19 cellular contexts compared by ENCODE assay signal in the genomic region with DNA sequence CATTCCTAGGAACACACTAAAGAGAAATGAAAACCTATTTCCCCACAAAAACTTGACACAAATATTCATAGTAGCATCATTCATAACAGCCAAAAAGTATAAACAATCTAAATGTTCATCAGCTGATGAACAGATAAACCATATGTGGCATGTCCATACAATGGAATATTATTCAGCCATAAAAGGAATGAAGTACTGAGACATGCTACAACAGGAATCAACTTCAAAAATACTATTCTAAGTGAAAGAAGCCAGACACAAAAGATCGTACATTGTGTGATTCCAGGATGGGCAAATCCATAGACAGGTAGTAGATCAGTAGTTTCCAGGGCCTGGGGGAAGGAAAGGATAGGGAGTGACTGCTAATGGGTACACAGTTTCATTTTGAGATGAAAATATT.
A peak's percentile ranks its signal among the peaks of the same experiment; 100 is the strongest.
DNase-seq lines count a peak whose midpoint lies in the region; ATAC-seq and TF ChIP-seq lines count a peak whose summit lies in the region.
"Had no signal": no experiment of that assay in that cellular context is flagged by ENCODE, and none has a peak within 500 bp of the region (broad histone marks: within the 10 kb centered on the region; RNA-seq: fewer than 3 reads in every experiment).

No MANE protein-coding gene starts in this region.

- H3K27me3 ChIP-seq in RWPE2 (ENCODE audit: insufficient read depth, poor library complexity, severe bottlenecking) (no peaks in the 10 kb centered on the region), mesenchymal stem cell (ENCODE audit: control insufficient read depth in 1 of 2, insufficient read depth in 1 of 2, low read length in 2 of 2) (no peaks in the 10 kb centered on the region)
- H3K27me3 ChIP-seq: BLaER1 had no signal

- no peak overlapping the region for H4K8ac ChIP-seq in mesenchymal stem cell (ENCODE audit: low read length)

- peak overlapping the region; percentile 20 for H3K27ac Mint-ChIP-seq in activated T-cell treated with anti-CD3 and anti-CD28 coated beads, Interleukin-2, amount 50 U/mL, for 24 hours
- H3K27ac Mint-ChIP-seq: CD14-positive monocyte; CD4-positive, alpha-beta memory T cell; GM23338; HFFc6 had no signal

- no peak for TF ChIP-seq CTCF in RWPE2 (IDR thresholded peaks at IDR 0.05; ENCODE audit: poor library complexity, severe bottlenecking)

- H3K4me1 ChIP-seq in RWPE2 (ENCODE audit: insufficient read depth, poor library complexity, severe bottlenecking), result peaks cover 47% of the 10 kb centered on the region
- H3K4me1 ChIP-seq in mesenchymal stem cell (ENCODE audit: control insufficient read depth, insufficient read depth, low read depth, low read length), result peaks cover 6% of the 10 kb centered on the region
- H3K4me1 ChIP-seq: BLaER1 had no signal

- no peak overlapping the region for H2BK15ac ChIP-seq in mesenchymal stem cell (ENCODE audit: low read depth, poor library complexity, severe bottlenecking)

- H3K4me1 Mint-ChIP-seq in activated T-cell treated with anti-CD3 and anti-CD28 coated beads, Interleukin-2, amount 50 U/mL, for 24 hours (ENCODE audit: low read depth), result peaks cover 41% of the 10 kb centered on the region
- H3K4me1 Mint-ChIP-seq: CD14-positive monocyte, GM23338 had no signal

- no peak overlapping the region for H4K91ac ChIP-seq in mesenchymal stem cell (ENCODE audit: low read length)

- no peak overlapping the region for H3K4me3 Mint-ChIP-seq in activated T-cell treated with anti-CD3 and anti-CD28 coated beads, Interleukin-2, amount 50 U/mL, for 24 hours
- H3K4me3 Mint-ChIP-seq: CD14-positive monocyte; CD4-positive, alpha-beta memory T cell; GM23338; HFFc6 had no signal

- H2BK5ac ChIP-seq in mesenchymal stem cell (ENCODE audit: low read depth, low read length, poor library complexity, severe bottlenecking), result no peak overlapping the region

- no peaks in the 10 kb centered on the region for H3K9me3 ChIP-seq in RWPE2 (ENCODE audit: severe bottlenecking)
- H3K9me3 ChIP-seq in mesenchymal stem cell (ENCODE audit: control insufficient read depth, low read length), result no peaks in the 10 kb centered on the region

- H3K9me3 Mint-ChIP-seq in activated T-cell treated with anti-CD3 and anti-CD28 coated beads, Interleukin-2, amount 50 U/mL, for 24 hours, result peaks cover 3% of the 10 kb centered on the region
- H3K9me3 Mint-ChIP-seq: CD4-positive, alpha-beta memory T cell; GM23338; HFFc6 had no signal

- H2BK12ac ChIP-seq in mesenchymal stem cell (ENCODE audit: low read length in 2 of 2), result no peak overlapping the region

- no peak overlapping the region for H3K18ac ChIP-seq in mesenchymal stem cell (ENCODE audit: low read depth in 1 of 2, low read length in 2 of 2)

- no peak overlapping the region for H3K4ac ChIP-seq in mesenchymal stem cell (ENCODE audit: low read depth in 1 of 2, low read length in 2 of 2)

- H3K36me3 Mint-ChIP-seq in activated T-cell treated with anti-CD3 and anti-CD28 coated beads, Interleukin-2, amount 50 U/mL, for 24 hours (ENCODE audit: low read depth), result peaks cover 39% of the 10 kb centered on the region

- DNase-seq in activated T-cell treated with anti-CD3 and anti-CD28 coated beads, Interleukin-2, amount 50 U/mL, for 24 hours, result no peak
- DNase-seq in activated T-cell treated with anti-CD3 and anti-CD28 coated beads for 4 hours (no peak), RWPE2 (ENCODE audit: low spot score) (no peak), epithelial cell of prostate (ENCODE audit: low read depth, low spot score) (no peak), mesenchymal stem cell (no peak), cerebellar nuclear complex (lab: John Stamatoyannopoulos, UW) (no peak), NCI-H146 treated with DMSO at 0.1 percent for 48 hours (lab: John Stamatoyannopoulos, UW; ENCODE audit: unreplicated experiment) (no peak)
- no peak for DNase-seq in stimulated activated naive CD4-positive, alpha-beta T cell treated with Interleukin-2 at 50 U/mL for 16 hours (lab: John Stamatoyannopoulos, UW)
- DNase-seq: 8988T; CD4-positive, alpha-beta memory T cell; DMS153; DMS79; GDM1; H7; HFFc6 had no signal

- H3K4me2 ChIP-seq in mesenchymal stem cell (ENCODE audit: low read length, poor library complexity, severe bottlenecking), result no peak overlapping the region
- H3K4me2 ChIP-seq: BLaER1, GM23338 had no signal

- ATAC-seq in RWPE2 (ENCODE audit: low read depth), result no peak
- ATAC-seq: GM23338, HCT116 had no signal

- no peak overlapping the region for H3K14ac ChIP-seq in mesenchymal stem cell (ENCODE audit: low read length in 2 of 2)

- H3K9ac ChIP-seq in mesenchymal stem cell (ENCODE audit: low read length), result no peak overlapping the region
- H3K9ac ChIP-seq: BLaER1 had no signal

- H3K23ac ChIP-seq in mesenchymal stem cell (ENCODE audit: low read length in 2 of 2), result no peak overlapping the region

- H3K4me3 ChIP-seq in RWPE2 (ENCODE audit: severe bottlenecking), result no peak overlapping the region
- no peak overlapping the region for H3K4me3 ChIP-seq in mesenchymal stem cell (ENCODE audit: insufficient read depth in 1 of 2, low read depth in 1 of 2, low read length in 2 of 2)
- H3K4me3 ChIP-seq: BLaER1, GM23338 had no signal

- peaks cover 15% of the 10 kb centered on the region for H3K79me1 ChIP-seq in mesenchymal stem cell (replicated peaks; ENCODE audit: low read length, poor library complexity, severe bottlenecking)

- 91% methylated on average over 1 of the region's 1 CpG for WGBS in mesenchymal stem cell

- H2AK5ac ChIP-seq in mesenchymal stem cell (ENCODE audit: low read length, severe bottlenecking), result no peak overlapping the region

- peak overlapping the region; percentile 23 for H3K27ac ChIP-seq in RWPE2 (ENCODE audit: poor library complexity, severe bottlenecking)
- H3K27ac ChIP-seq in epithelial cell of prostate, result peak overlapping the region; percentile 37
- peak overlapping the region; percentile 74 for H3K27ac ChIP-seq in mesenchymal stem cell (ENCODE audit: low read length, poor library complexity, severe bottlenecking)
- H3K27ac ChIP-seq: BLaER1 had no signal

- peaks cover 20% of the 10 kb centered on the region for H3K36me3 ChIP-seq in RWPE2 (ENCODE audit: low read depth)
- peaks cover 6% of the 10 kb centered on the region in 2 experiments for H3K36me3 ChIP-seq in mesenchymal stem cell (ENCODE audit: control insufficient read depth in 1 of 2, insufficient read depth in 2 of 2, low read depth in 1 of 2, low read length in 2 of 2)
- H3K36me3 ChIP-seq: BLaER1 had no signal

- H3K27me3 Mint-ChIP-seq in activated T-cell treated with anti-CD3 and anti-CD28 coated beads, Interleukin-2, amount 50 U/mL, for 24 hours, result no peaks in the 10 kb centered on the region
- H3K27me3 Mint-ChIP-seq: CD4-positive, alpha-beta memory T cell had no signal

- H2BK120ac ChIP-seq in mesenchymal stem cell (ENCODE audit: low read depth, low read length), result no peak overlapping the region

- no peak overlapping the region for H2AFZ ChIP-seq in mesenchymal stem cell (ENCODE audit: low read depth, low read length)
- H2AFZ ChIP-seq: GM23338 had no signal

Comparison
In these comparisons a context has a peak if more than half of its experiments do, and no peak if none do; other contexts are left out.
1. H3K27ac ChIP-seq: peak in every context shown above with its lines; median percentile 74 in mesenchymal stem cell; 37 in epithelial cell of prostate; 23 in RWPE2.